ENCODE assay signal across 8 cellular contexts in genomic region chr12:9672340-9672739, GRCh38. TPM values are rescaled to one million over a fixed set of nuclear protein-coding genes. Genes with fewer than 3 reads are reported as not detected.
DNase-seq lines count a peak whose midpoint lies in the region; ATAC-seq and TF ChIP-seq lines count a peak whose summit lies in the region.
"Not testable (repeated sequence)": the region's sequence is repeated elsewhere in the genome, so short reads cannot be mapped to it uniquely, and the experiment has no call there.

No MANE protein-coding gene starts in this region.

- DNase-seq in CD4-positive, alpha-beta T cell; Peyer's patch; activated CD4-positive, alpha-beta memory T cell treated with anti-CD3 and anti-CD28 coated beads for 36 hours; activated T-helper 2 cell treated with anti-CD3 and anti-CD28 coated beads, Interferon-gamma antibody, Interleukin-2, Interleukin-4, amounts not matched to agents 10 μg/mL and 5 μg/mL and 100 μg/mL, durations not matched to agents 14 hours and 24 hours and 36 hours (ENCODE audit: low spot score); central memory CD8-positive, alpha-beta T cell (ENCODE audit: low spot score in 2 of 2); natural killer cell; transverse colon: not testable (repeated sequence)

- H3K27me3 Mint-ChIP-seq in CD4-positive, alpha-beta T cell; activated CD4-positive, alpha-beta memory T cell treated with anti-CD3 and anti-CD28 coated beads for 36 hours; activated T-helper 2 cell treated with anti-CD3 and anti-CD28 coated beads, Interferon-gamma antibody, Interleukin-2, Interleukin-4, amounts not matched to agents 10 μg/mL and 5 μg/mL and 100 μg/mL, durations not matched to agents 14 hours and 24 hours and 36 hours (ENCODE audit: low read depth); central memory CD8-positive, alpha-beta T cell; natural killer cell (ENCODE audit: low read depth in 2 of 2): not testable (repeated sequence)

- H3K36me3 Mint-ChIP-seq in CD4-positive, alpha-beta T cell (ENCODE audit: low read depth), result peaks cover 74% of the 10 kb centered on the region
- H3K36me3 Mint-ChIP-seq in activated CD4-positive, alpha-beta memory T cell treated with anti-CD3 and anti-CD28 coated beads for 36 hours, result peaks cover 76% of the 10 kb centered on the region
- H3K36me3 Mint-ChIP-seq in activated T-helper 2 cell treated with anti-CD3 and anti-CD28 coated beads, Interferon-gamma antibody, Interleukin-2, Interleukin-4, amounts not matched to agents 10 μg/mL and 5 μg/mL and 100 μg/mL, durations not matched to agents 14 hours and 24 hours and 36 hours (ENCODE audit: low read depth), result peaks cover 91% of the 10 kb centered on the region
- H3K36me3 Mint-ChIP-seq in central memory CD8-positive, alpha-beta T cell (ENCODE audit: insufficient read depth), result peaks cover 51% of the 10 kb centered on the region
- H3K36me3 Mint-ChIP-seq in natural killer cell, result peaks cover 31% of the 10 kb centered on the region

- peak; percentile 18 for TF ChIP-seq POLR2A in GM19193 (IDR thresholded peaks at IDR 0.05; ENCODE audit: extremely low read depth, insufficient read depth, insufficient read length)
- TF ChIP-seq POLR2A in Peyer's patch (IDR thresholded peaks at IDR 0.05); transverse colon (IDR thresholded peaks at IDR 0.05): not testable (repeated sequence)

- H3K4me1 ChIP-seq in Peyer's patch, result not testable (repeated sequence)
- H3K4me1 ChIP-seq in transverse colon, result peaks cover 0 to 13% (median 4%) of the 10 kb centered on the region in 4 donors

- ATAC-seq in CD4-positive, alpha-beta T cell (ENCODE audit: poor library complexity); central memory CD8-positive, alpha-beta T cell (replicated peaks; ENCODE audit: extremely low read depth, poor library complexity, severe bottlenecking); natural killer cell: not testable (repeated sequence)

- peak overlapping the region; percentile 88 for H3K27ac ChIP-seq in CD4-positive, alpha-beta T cell (ENCODE audit: low read depth, low read length)
- H3K27ac ChIP-seq in Peyer's patch, result peak overlapping the region; percentile 32 to 76 (median 62)
- peak overlapping the region; percentile 5 to 67 (median 46) for H3K27ac ChIP-seq in transverse colon

- H3K4me1 Mint-ChIP-seq in CD4-positive, alpha-beta T cell (ENCODE audit: low read depth), result peaks cover 82% of the 10 kb centered on the region
- peaks cover 41% of the 10 kb centered on the region for H3K4me1 Mint-ChIP-seq in activated CD4-positive, alpha-beta memory T cell treated with anti-CD3 and anti-CD28 coated beads for 36 hours (ENCODE audit: low read depth)
- peaks cover 58% of the 10 kb centered on the region for H3K4me1 Mint-ChIP-seq in activated T-helper 2 cell treated with anti-CD3 and anti-CD28 coated beads, Interferon-gamma antibody, Interleukin-2, Interleukin-4, amounts not matched to agents 10 μg/mL and 5 μg/mL and 100 μg/mL, durations not matched to agents 14 hours and 24 hours and 36 hours (ENCODE audit: low read depth)
- peaks cover 85% of the 10 kb centered on the region for H3K4me1 Mint-ChIP-seq in central memory CD8-positive, alpha-beta T cell
- H3K4me1 Mint-ChIP-seq in natural killer cell, result peaks cover 83 to 85% of the 10 kb centered on the region in 2 donors

- TF ChIP-seq CTCF in CD4-positive, alpha-beta T cell (IDR thresholded peaks at IDR 0.05); Peyer's patch (IDR thresholded peaks at IDR 0.05); natural killer cell (IDR thresholded peaks at IDR 0.05); transverse colon (IDR thresholded peaks at IDR 0.05): not testable (repeated sequence)

- H3K27me3 ChIP-seq in CD4-positive, alpha-beta T cell (ENCODE audit: control insufficient read depth, insufficient read depth, low read length); Peyer's patch; transverse colon: not testable (repeated sequence)

- not testable (repeated sequence) for H3K9me3 Mint-ChIP-seq in CD4-positive, alpha-beta T cell; activated CD4-positive, alpha-beta memory T cell treated with anti-CD3 and anti-CD28 coated beads for 36 hours; activated T-helper 2 cell treated with anti-CD3 and anti-CD28 coated beads, Interferon-gamma antibody, Interleukin-2, Interleukin-4, amounts not matched to agents 10 μg/mL and 5 μg/mL and 100 μg/mL, durations not matched to agents 14 hours and 24 hours and 36 hours; central memory CD8-positive, alpha-beta T cell; natural killer cell

- WGBS in transverse colon (ENCODE audit: low coverage in 1 of 2), 2 donors, result 72 to 75% methylated on average over 2 of the region's 2 CpGs

- not testable (repeated sequence) for H3K36me3 ChIP-seq in Peyer's patch, transverse colon

- CTCF ChIA-PET in CD4-positive, alpha-beta T cell (lab: Charles Lee), result not testable (repeated sequence)
- CTCF ChIA-PET in activated CD4-positive, alpha-beta memory T cell treated with anti-CD3 and anti-CD28 coated beads for 36 hours (lab: Charles Lee), result interaction anchor here (0.6 to 2.1 kb wide), 5 partner anchors 10 to 69 kb away, joined by 3 to 10 read pairs (median 4); no protein-coding TSS in a partner anchor

- intact Hi-C loops in CD4-positive, alpha-beta T cell (cut with DNase I, micrococcal nuclease), result loop anchor here (2.0 to 5.0 kb wide), 4 partner anchors 18 to 195 kb away; partner anchors contain the start of gene CLEC2B (in 1 of the 2)
- intact Hi-C loops in activated CD4-positive, alpha-beta memory T cell treated with anti-CD3 and anti-CD28 coated beads for 36 hours (cut with micrococcal nuclease); natural killer cell (cut with micrococcal nuclease); transverse colon (cut with DNase I; ENCODE audit: low total_unique reads): not testable (repeated sequence)
- intact Hi-C loops in activated T-helper 2 cell treated with anti-CD3 and anti-CD28 coated beads, Interferon-gamma antibody, Interleukin-2, Interleukin-4, amounts not matched to agents 10 μg/mL and 5 μg/mL and 100 μg/mL, durations not matched to agents 14 hours and 24 hours and 36 hours (cut with micrococcal nuclease), result loop anchor here (5.0 kb wide), 2 partner anchors 35 to 40 kb away; no protein-coding TSS in a partner anchor

- TF ChIP-seq EP300 in transverse colon (IDR thresholded peaks at IDR 0.05; ENCODE audit: low read depth), result not testable (repeated sequence)

- peak overlapping the region; percentile 90 for H3K27ac Mint-ChIP-seq in CD4-positive, alpha-beta T cell
- H3K27ac Mint-ChIP-seq in activated CD4-positive, alpha-beta memory T cell treated with anti-CD3 and anti-CD28 coated beads for 36 hours, result peak overlapping the region; percentile 98
- peak overlapping the region; percentile 97 for H3K27ac Mint-ChIP-seq in activated T-helper 2 cell treated with anti-CD3 and anti-CD28 coated beads, Interferon-gamma antibody, Interleukin-2, Interleukin-4, amounts not matched to agents 10 μg/mL and 5 μg/mL and 100 μg/mL, durations not matched to agents 14 hours and 24 hours and 36 hours
- H3K27ac Mint-ChIP-seq in central memory CD8-positive, alpha-beta T cell (ENCODE audit: low read depth), result peak overlapping the region; percentile 91
- H3K27ac Mint-ChIP-seq in natural killer cell, result peak overlapping the region; percentile 84 to 91

- H3K4me3 ChIP-seq in Peyer's patch, transverse colon: not testable (repeated sequence)

- POLR2A ChIA-PET in CD4-positive, alpha-beta T cell (lab: Charles Lee), result interaction anchor here (0.8 to 12.3 kb wide), 15 partner anchors 10 to 70 kb away, joined by 3 to 238 read pairs (median 9); no protein-coding TSS in a partner anchor
- POLR2A ChIA-PET in activated CD4-positive, alpha-beta memory T cell treated with anti-CD3 and anti-CD28 coated beads for 36 hours (lab: Charles Lee), result interaction anchor here (0.9 to 11.3 kb wide), 5 partner anchors 9 to 195 kb away, joined by 4 to 212 read pairs (median 14); partner anchors contain the start of gene CD69

- H3K9me3 ChIP-seq in CD4-positive, alpha-beta T cell (ENCODE audit: control insufficient read depth, low read length); Peyer's patch; transverse colon: not testable (repeated sequence)

- in situ Hi-C loops in transverse colon (cut with MboI; ENCODE audit: low pct_ligation_motif_present in 1 of 4, low pct_unique_long_range_greater_than_20kb in 1 of 4, low sequenced_read_pairs in 3 of 4), result not testable (repeated sequence)

- peak overlapping the region; percentile 87 for H3K4me3 Mint-ChIP-seq in CD4-positive, alpha-beta T cell
- H3K4me3 Mint-ChIP-seq in activated CD4-positive, alpha-beta memory T cell treated with anti-CD3 and anti-CD28 coated beads for 36 hours, result peak overlapping the region; percentile 93
- peak overlapping the region; percentile 93 for H3K4me3 Mint-ChIP-seq in activated T-helper 2 cell treated with anti-CD3 and anti-CD28 coated beads, Interferon-gamma antibody, Interleukin-2, Interleukin-4, amounts not matched to agents 10 μg/mL and 5 μg/mL and 100 μg/mL, durations not matched to agents 14 hours and 24 hours and 36 hours (ENCODE audit: low read depth)
- peak overlapping the region; percentile 87 for H3K4me3 Mint-ChIP-seq in central memory CD8-positive, alpha-beta T cell
- peak overlapping the region; percentile 67 for H3K4me3 Mint-ChIP-seq in natural killer cell

RNA-seq across cellular contexts. Expression of gene CLEC2D, which starts 2.8 kb away (rescaled TPM):
- 100 to 1,000 TPM; 121 to 122 TPM for total RNA-seq in CD4-positive, alpha-beta T cell
- 100 to 1,000 TPM in 1 of 4 donors, 10 to 100 TPM in 1, 1 to 10 TPM in 2; 6.4 to 140 (median 12.1) TPM for total RNA-seq in Peyer's patch
- total RNA-seq in activated CD4-positive, alpha-beta memory T cell treated with anti-CD3 and anti-CD28 coated beads for 36 hours, result 100 to 1,000 TPM; 191 to 199 TPM
- 350 and 351 TPM in 2 replicates for total RNA-seq in activated T-helper 2 cell treated with anti-CD3 and anti-CD28 coated beads, Interferon-gamma antibody, Interleukin-2, Interleukin-4, amounts not matched to agents 10 μg/mL and 5 μg/mL and 100 μg/mL, durations not matched to agents 14 hours and 24 hours and 36 hours
- 100 to 1,000 TPM; 140 to 219 (median 209) TPM for total RNA-seq in natural killer cell
- 10 to 100 TPM in 2 of 4 donors, 1 to 10 TPM in 2; 5.4 to 23.3 (median 9.3) TPM for total RNA-seq in transverse colon
